Comparison of ENCODE assay signal across 19 cellular contexts in genomic region chr2:122886479-122887130, GRCh38.
DNase-seq lines count a peak whose midpoint lies in the region; ATAC-seq and TF ChIP-seq lines count a peak whose summit lies in the region.
"Had no signal": no experiment of that assay in that cellular context is flagged by ENCODE, and none has a peak within 500 bp of the region (broad histone marks: within the 10 kb centered on the region; RNA-seq: fewer than 3 reads in every experiment).

No MANE protein-coding gene starts in this region.

- intact Hi-C loops in mucosa of descending colon (cut with DNase I, micrococcal nuclease): no loop called here

- H4K20me1 ChIP-seq in MM.1S (ENCODE audit: insufficient read depth, low read length): no peaks in the 10 kb centered on the region

- H3K4me1 ChIP-seq in mucosa of descending colon (ENCODE audit: low read depth) (no peaks in the 10 kb centered on the region), MM.1S (ENCODE audit: low read length) (no peaks in the 10 kb centered on the region)
- H3K4me1 ChIP-seq: HAP-1 had no signal

- H3K27me3 Mint-ChIP-seq in activated naive CD8-positive, alpha-beta T cell treated with anti-CD3 and anti-CD28 coated beads for 36 hours: no peaks in the 10 kb centered on the region

- no peak overlapping the region for H3K27ac ChIP-seq in WERI-Rb-1
- no peak overlapping the region for H3K27ac ChIP-seq in MM.1S (ENCODE audit: low read length)
- H3K27ac ChIP-seq: SK-N-MC had no signal

- no peaks in the 10 kb centered on the region for H3K9me3 ChIP-seq in WERI-Rb-1 (ENCODE audit: severe bottlenecking)
- no peaks in the 10 kb centered on the region for H3K9me3 ChIP-seq in mucosa of descending colon
- H3K9me3 ChIP-seq in MM.1S (replicated peaks; ENCODE audit: insufficient read depth, low read length): no peaks in the 10 kb centered on the region
- H3K9me3 ChIP-seq: HAP-1 had no signal

- ATAC-seq in GM19035 (IDR thresholded peaks at IDR 0.05; ENCODE audit: unreplicated experiment): no peak
- no peak for ATAC-seq in mucosa of descending colon
- ATAC-seq: Right ventricle myocardium inferior had no signal

- H3K36me3 ChIP-seq in WERI-Rb-1: no peaks in the 10 kb centered on the region
- no peaks in the 10 kb centered on the region for H3K36me3 ChIP-seq in mucosa of descending colon (ENCODE audit: low read depth)
- no peaks in the 10 kb centered on the region for H3K36me3 ChIP-seq in MM.1S (replicated peaks; ENCODE audit: insufficient read depth, low read length)
- H3K36me3 ChIP-seq: HAP-1 had no signal

- TF ChIP-seq CTCF in WERI-Rb-1 (IDR thresholded peaks at IDR 0.05; ENCODE audit: low read depth, low read length) (no peak), mucosa of descending colon (IDR thresholded peaks at IDR 0.05) (no peak), MM.1S (IDR thresholded peaks at IDR 0.05; ENCODE audit: low read length) (no peak)

- H3K4me1 Mint-ChIP-seq in activated naive CD8-positive, alpha-beta T cell treated with anti-CD3 and anti-CD28 coated beads for 36 hours: no peaks in the 10 kb centered on the region
- H3K4me1 Mint-ChIP-seq: CD14-positive monocyte had no signal

- DNase-seq in NCI-H82 (lab: John Stamatoyannopoulos, UW): peak; percentile 69
- DNase-seq in NCI-H82 treated with DMSO at 0.1 percent for 48 hours (lab: John Stamatoyannopoulos, UW; ENCODE audit: unreplicated experiment): no peak
- DNase-seq in WERI-Rb-1: peak; percentile 17
- DNase-seq in iPS-NIHi7 (ENCODE audit: extremely low spot score): peak; percentile 22
- DNase-seq in activated naive CD8-positive, alpha-beta T cell treated with anti-CD3 and anti-CD28 coated beads for 36 hours: no peak
- no peak for DNase-seq in mucosa of descending colon
- DNase-seq in MM.1S: no peak
- DNase-seq: 8988T; GDM1; NCI-H1105; NCI-H2171; NCI-H446 treated with DMSO at 0.1 percent for 48 hours; NCI-H69; NK-92 treated with Interleukin-12 subunit alpha and Interleukin-12 subunit beta, amount 100 ng/mL, for 24 hours had no signal

- H3K9me2 ChIP-seq in MM.1S (replicated peaks; ENCODE audit: insufficient read depth, low read length): no peaks in the 10 kb centered on the region

- H3K4me3 ChIP-seq in WERI-Rb-1 (ENCODE audit: low read depth, low read length): no peak overlapping the region
- H3K4me3 ChIP-seq in mucosa of descending colon: no peak overlapping the region
- no peak overlapping the region for H3K4me3 ChIP-seq in MM.1S (ENCODE audit: low read length)
- H3K4me3 ChIP-seq: HAP-1, SK-N-MC had no signal

- H3K9me3 Mint-ChIP-seq in activated naive CD8-positive, alpha-beta T cell treated with anti-CD3 and anti-CD28 coated beads for 36 hours: no peaks in the 10 kb centered on the region

- H3K4me3 Mint-ChIP-seq in activated naive CD8-positive, alpha-beta T cell treated with anti-CD3 and anti-CD28 coated beads for 36 hours: no peak overlapping the region

- H2AFZ ChIP-seq in MM.1S (ENCODE audit: low read length): no peak overlapping the region

- H3K79me2 ChIP-seq in MM.1S (ENCODE audit: low read length): no peaks in the 10 kb centered on the region

- H3K27ac Mint-ChIP-seq in activated naive CD8-positive, alpha-beta T cell treated with anti-CD3 and anti-CD28 coated beads for 36 hours: no peak overlapping the region
- H3K27ac Mint-ChIP-seq: CD14-positive monocyte had no signal

- H3K36me3 Mint-ChIP-seq in activated naive CD8-positive, alpha-beta T cell treated with anti-CD3 and anti-CD28 coated beads for 36 hours: no peaks in the 10 kb centered on the region
- H3K36me3 Mint-ChIP-seq: CD14-positive monocyte had no signal

- no peak overlapping the region for H3K9ac ChIP-seq in MM.1S (ENCODE audit: low read length)

- H3K27me3 ChIP-seq in WERI-Rb-1 (ENCODE audit: insufficient read depth, low read depth, severe bottlenecking): no peaks in the 10 kb centered on the region
- no peaks in the 10 kb centered on the region for H3K27me3 ChIP-seq in MM.1S (replicated peaks; ENCODE audit: insufficient read depth, low read length)

- H3F3A ChIP-seq in MM.1S (ENCODE audit: insufficient read depth, low read length): no peaks in the 10 kb centered on the region

- H3K4me2 ChIP-seq in MM.1S (ENCODE audit: low read depth, low read length): no peak overlapping the region

Comparison
In these comparisons a context has a peak if more than half of its experiments do, and no peak if none do; other contexts are left out.
1. DNase-seq: peak in NCI-H82 (single experiment), WERI-Rb-1 (single experiment) and iPS-NIHi7 (single experiment); none in NCI-H82 treated with DMSO at 0.1 percent for 48 hours (single experiment), activated naive CD8-positive, alpha-beta T cell treated with anti-CD3 and anti-CD28 coated beads for 36 hours (single experiment), mucosa of descending colon (0 of 3) and MM.1S (single experiment).